Comparison of ENCODE assay signal across 1 cellular context in genomic region chr10:4825868-4826787, GRCh38.
TF ChIP-seq lines count a peak whose summit lies in the region.

Gene AKR1E2, plus strand, starts transcription at chr10:4826207. Its CDS starts 118 bp downstream, at chr10:4826325.

TF ChIP-seq in HepG2, 621 proteins besides CTCF, POLR2A, EP300 and RAD21 (continued from another document):
- no peak for TF ChIP-seq STAT6 (CRISPR knock-in tag; IDR thresholded peaks at IDR 0.05; ENCODE audit: borderline replicate concordance)
TF ChIP-seq in HepG2: peak in this region for 0.
